In genomic region chr2:43084699-43085091, GRCh38 we compare ENCODE assay signal across 1 cellular context.
A peak's percentile ranks its signal among the peaks of the same experiment; 100 is the strongest.
TF ChIP-seq lines count a peak whose summit lies in the region.

No MANE protein-coding gene starts in this region.

TF ChIP-seq in K562, 482 proteins besides CTCF, POLR2A, EP300 and RAD21 (continued from another document):
- no peak for TF ChIP-seq ZBTB49 (CRISPR knock-in tag; IDR thresholded peaks at IDR 0.05; ENCODE audit: borderline replicate concordance)
- no peak for TF ChIP-seq CTCFL (IDR thresholded peaks at IDR 0.05; ENCODE audit: borderline replicate concordance, insufficient read depth, low read depth, low read length, poor library complexity, severe bottlenecking)
- TF ChIP-seq SP1 (CRISPR knock-in tag; IDR thresholded peaks at IDR 0.05) = no peak
- TF ChIP-seq, protein P1, sequence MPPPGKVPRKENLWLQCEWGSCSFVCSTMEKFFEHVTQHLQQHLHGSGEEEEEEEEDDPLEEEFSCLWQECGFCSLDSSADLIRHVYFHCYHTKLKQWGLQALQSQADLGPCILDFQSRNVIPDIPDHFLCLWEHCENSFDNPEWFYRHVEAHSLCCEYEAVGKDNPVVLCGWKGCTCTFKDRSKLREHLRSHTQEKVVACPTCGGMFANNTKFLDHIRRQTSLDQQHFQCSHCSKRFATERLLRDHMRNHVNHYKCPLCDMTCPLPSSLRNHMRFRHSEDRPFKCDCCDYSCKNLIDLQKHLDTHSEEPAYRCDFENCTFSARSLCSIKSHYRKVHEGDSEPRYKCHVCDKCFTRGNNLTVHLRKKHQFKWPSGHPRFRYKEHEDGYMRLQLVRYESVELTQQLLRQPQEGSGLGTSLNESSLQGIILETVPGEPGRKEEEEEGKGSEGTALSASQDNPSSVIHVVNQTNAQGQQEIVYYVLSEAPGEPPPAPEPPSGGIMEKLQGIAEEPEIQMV (tag; conservative IDR thresholded peaks at IDR 0.05; ENCODE audit: low read depth) = peak; percentile 86
- 0 out of 2 replicates have a peak, but pooled peaks have one; percentile 52 for TF ChIP-seq CC2D1A (IDR thresholded peaks at IDR 0.05)
- TF ChIP-seq, protein P2, sequence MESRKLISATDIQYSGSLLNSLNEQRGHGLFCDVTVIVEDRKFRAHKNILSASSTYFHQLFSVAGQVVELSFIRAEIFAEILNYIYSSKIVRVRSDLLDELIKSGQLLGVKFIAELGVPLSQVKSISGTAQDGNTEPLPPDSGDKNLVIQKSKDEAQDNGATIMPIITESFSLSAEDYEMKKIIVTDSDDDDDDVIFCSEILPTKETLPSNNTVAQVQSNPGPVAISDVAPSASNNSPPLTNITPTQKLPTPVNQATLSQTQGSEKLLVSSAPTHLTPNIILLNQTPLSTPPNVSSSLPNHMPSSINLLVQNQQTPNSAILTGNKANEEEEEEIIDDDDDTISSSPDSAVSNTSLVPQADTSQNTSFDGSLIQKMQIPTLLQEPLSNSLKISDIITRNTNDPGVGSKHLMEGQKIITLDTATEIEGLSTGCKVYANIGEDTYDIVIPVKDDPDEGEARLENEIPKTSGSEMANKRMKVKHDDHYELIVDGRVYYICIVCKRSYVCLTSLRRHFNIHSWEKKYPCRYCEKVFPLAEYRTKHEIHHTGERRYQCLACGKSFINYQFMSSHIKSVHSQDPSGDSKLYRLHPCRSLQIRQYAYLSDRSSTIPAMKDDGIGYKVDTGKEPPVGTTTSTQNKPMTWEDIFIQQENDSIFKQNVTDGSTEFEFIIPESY (CRISPR knock-in tag; IDR thresholded peaks at IDR 0.05) = peak; percentile 47; the same call in 1 of the 2 replicates
